35 cellular contexts compared by ENCODE assay signal in the genomic region with DNA sequence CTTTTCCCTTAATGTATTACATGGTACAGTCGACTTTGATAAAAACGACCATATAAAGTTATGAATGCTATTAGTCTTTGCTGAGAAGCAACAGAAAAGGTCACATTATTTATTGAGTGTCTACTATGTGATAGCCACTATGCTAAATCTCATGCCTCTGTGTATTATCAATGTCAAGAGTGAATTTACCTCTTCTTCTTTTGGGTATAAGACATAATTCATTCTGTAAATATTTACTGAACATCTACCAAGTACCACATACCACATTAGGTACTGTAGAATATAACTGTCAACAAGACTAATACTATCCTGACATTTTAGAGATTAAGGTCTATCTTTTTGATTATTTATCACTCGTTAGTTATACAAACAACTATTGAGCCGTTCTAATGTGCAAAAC.
"Had no signal": no experiment of that assay in that cellular context is flagged by ENCODE, and none has a peak within 500 bp of the region (broad histone marks: within the 10 kb centered on the region; RNA-seq: fewer than 3 reads in every experiment).

No MANE protein-coding gene starts in this region.

- H3K27ac ChIP-seq: ascending aorta, cardiac muscle cell, VCaP had no signal

- DNase-seq: activated B cell treated with CpG ODN at 0.5 μM for 24 hours; activated CD4-positive, alpha-beta memory T cell treated with anti-CD3 and anti-CD28 coated beads for 36 hours; activated CD4-positive, alpha-beta T cell treated with anti-CD3 and anti-CD28 coated beads for 4 hours; activated CD4-positive, alpha-beta T cell treated with anti-CD3 and anti-CD28 coated beads, Interleukin-2, amount 10 ng/mL, durations not matched to agents 24 days and 14 days; activated CD4-positive, alpha-beta T cell treated with anti-CD3 and anti-CD28 coated beads, Interleukin-2, amount 50 U/mL, for 1 hour; activated CD4-positive, alpha-beta T cell treated with anti-CD3 and anti-CD28 coated beads, Interleukin-2, amount 50 U/mL, for 4 hours; activated CD4-positive, CD25-positive, alpha-beta regulatory T cell treated with anti-CD3 and anti-CD28 coated beads, Interleukin-2, amount 50 U/mL, for 72 hours; activated CD8-positive, alpha-beta memory T cell treated with anti-CD3 and anti-CD28 coated beads, Interleukin-2, amount 50 U/mL, for 4 hours; activated CD8-positive, alpha-beta T cell treated with anti-CD3 and anti-CD28 coated beads for 36 hours; activated effector memory CD4-positive, alpha-beta T cell treated with Interleukin-2 at 50 U/mL for 16 hours; activated gamma-delta T cell; activated naive CD4-positive, alpha-beta T cell treated with anti-CD3 and anti-CD28 coated beads, Interleukin-2, amount 10 ng/mL, durations not matched to agents 7 days and 5 days; activated naive CD4-positive, alpha-beta T cell treated with Interleukin-2 at 50 U/mL for 16 hours; activated naive CD8-positive, alpha-beta T cell treated with anti-CD3 and anti-CD28 coated beads, Interleukin-2, amount 10 ng/mL, durations not matched to agents 7 days and 5 days; activated naive CD8-positive, alpha-beta T cell treated with anti-CD3 and anti-CD28 coated beads, Interleukin-2, amount 50 U/mL, for 24 hours; activated T-cell treated with anti-CD3 and anti-CD28 coated beads for 4 hours; activated T-cell treated with anti-CD3 and anti-CD28 coated beads, Interleukin-2, amount 50 U/mL, for 1 hour; activated T-cell treated with anti-CD3 and anti-CD28 coated beads, Interleukin-2, amount 50 U/mL, for 48 hours; amniotic stem cell; anterior cingulate cortex; caudate nucleus; cerebellar nuclear complex; T-helper 1 cell; T-helper 2 cell; T-helper 9 cell had no signal

- H3K27ac Mint-ChIP-seq: activated B cell treated with CpG ODN at 0.5 μM for 24 hours; activated CD4-positive, alpha-beta memory T cell treated with anti-CD3 and anti-CD28 coated beads for 36 hours; activated CD4-positive, alpha-beta T cell treated with anti-CD3 and anti-CD28 coated beads, Interleukin-2, amount 10 ng/mL, durations not matched to agents 24 days and 14 days; activated CD8-positive, alpha-beta T cell treated with anti-CD3 and anti-CD28 coated beads for 36 hours; activated naive CD4-positive, alpha-beta T cell treated with anti-CD3 and anti-CD28 coated beads, Interleukin-2, amount 10 ng/mL, durations not matched to agents 7 days and 5 days; activated naive CD4-positive, alpha-beta T cell treated with anti-CD3 and anti-CD28 coated beads, Interleukin-2, amount 50 U/mL, for 24 hours; activated naive CD8-positive, alpha-beta T cell; activated naive CD8-positive, alpha-beta T cell treated with anti-CD3 and anti-CD28 coated beads, Interleukin-2, amount 10 ng/mL, durations not matched to agents 7 days and 5 days; activated naive CD8-positive, alpha-beta T cell treated with anti-CD3 and anti-CD28 coated beads, Interleukin-2, amount 50 U/mL, for 24 hours; activated T-helper 2 cell treated with anti-CD3 and anti-CD28 coated beads, Interferon-gamma antibody, Interleukin-2, Interleukin-4, amounts not matched to agents 10 μg/mL and 5 μg/mL and 100 μg/mL, durations not matched to agents 14 hours and 24 hours and 36 hours; brain; T-helper 1 cell treated with Interleukin-12 subunit alpha and Interleukin-12 subunit beta and Interleukin-4 antibody, amounts not matched to agents 30 μg/mL and 1 μg/mL, for 36 hours; T-helper 2 cell treated with Interferon-gamma antibody and Interleukin-4, amounts not matched to agents 5 μg/mL and 100 μg/mL, for 36 hours had no signal

- H3K36me3 Mint-ChIP-seq: activated CD4-positive, alpha-beta memory T cell treated with anti-CD3 and anti-CD28 coated beads for 36 hours; activated naive CD4-positive, alpha-beta T cell treated with anti-CD3 and anti-CD28 coated beads, Interleukin-2, amount 10 ng/mL, durations not matched to agents 7 days and 5 days; activated naive CD4-positive, alpha-beta T cell treated with anti-CD3 and anti-CD28 coated beads, Interleukin-2, amount 50 U/mL, for 24 hours; activated naive CD8-positive, alpha-beta T cell; activated naive CD8-positive, alpha-beta T cell treated with anti-CD3 and anti-CD28 coated beads, Interleukin-2, amount 10 ng/mL, durations not matched to agents 7 days and 5 days; brain had no signal

- H3K9me3 Mint-ChIP-seq: activated B cell treated with CpG ODN at 0.5 μM for 24 hours; activated CD4-positive, alpha-beta memory T cell treated with anti-CD3 and anti-CD28 coated beads for 36 hours; activated CD4-positive, alpha-beta T cell treated with anti-CD3 and anti-CD28 coated beads, Interleukin-2, amount 10 ng/mL, durations not matched to agents 24 days and 14 days; activated CD8-positive, alpha-beta T cell treated with anti-CD3 and anti-CD28 coated beads for 36 hours; activated naive CD4-positive, alpha-beta T cell treated with anti-CD3 and anti-CD28 coated beads, Interleukin-2, amount 10 ng/mL, durations not matched to agents 7 days and 5 days; activated naive CD4-positive, alpha-beta T cell treated with anti-CD3 and anti-CD28 coated beads, Interleukin-2, amount 50 U/mL, for 24 hours; activated naive CD8-positive, alpha-beta T cell treated with anti-CD3 and anti-CD28 coated beads, Interleukin-2, amount 10 ng/mL, durations not matched to agents 7 days and 5 days; activated naive CD8-positive, alpha-beta T cell treated with anti-CD3 and anti-CD28 coated beads, Interleukin-2, amount 50 U/mL, for 24 hours; activated T-helper 2 cell treated with anti-CD3 and anti-CD28 coated beads, Interferon-gamma antibody, Interleukin-2, Interleukin-4, amounts not matched to agents 10 μg/mL and 5 μg/mL and 100 μg/mL, durations not matched to agents 14 hours and 24 hours and 36 hours; T-helper 1 cell treated with Interleukin-12 subunit alpha and Interleukin-12 subunit beta and Interleukin-4 antibody, amounts not matched to agents 30 μg/mL and 1 μg/mL, for 36 hours; T-helper 2 cell treated with Interferon-gamma antibody and Interleukin-4, amounts not matched to agents 5 μg/mL and 100 μg/mL, for 36 hours had no signal

- H3K27me3 Mint-ChIP-seq: activated B cell treated with CpG ODN at 0.5 μM for 24 hours; activated CD4-positive, alpha-beta memory T cell treated with anti-CD3 and anti-CD28 coated beads for 36 hours; activated CD4-positive, alpha-beta T cell treated with anti-CD3 and anti-CD28 coated beads, Interleukin-2, amount 10 ng/mL, durations not matched to agents 24 days and 14 days; activated naive CD4-positive, alpha-beta T cell treated with anti-CD3 and anti-CD28 coated beads, Interleukin-2, amount 10 ng/mL, durations not matched to agents 7 days and 5 days; activated naive CD4-positive, alpha-beta T cell treated with anti-CD3 and anti-CD28 coated beads, Interleukin-2, amount 50 U/mL, for 24 hours; activated naive CD8-positive, alpha-beta T cell treated with anti-CD3 and anti-CD28 coated beads, Interleukin-2, amount 10 ng/mL, durations not matched to agents 7 days and 5 days; activated naive CD8-positive, alpha-beta T cell treated with anti-CD3 and anti-CD28 coated beads, Interleukin-2, amount 50 U/mL, for 24 hours; brain; central memory CD8-positive, alpha-beta T cell had no signal

- H3K4me3 ChIP-seq: ascending aorta, cardiac muscle cell had no signal

- H3K27me3 ChIP-seq: ascending aorta, cardiac muscle cell had no signal

- H3K4me3 Mint-ChIP-seq: activated B cell treated with CpG ODN at 0.5 μM for 24 hours; activated CD4-positive, alpha-beta memory T cell treated with anti-CD3 and anti-CD28 coated beads for 36 hours; activated CD4-positive, alpha-beta T cell treated with anti-CD3 and anti-CD28 coated beads, Interleukin-2, amount 10 ng/mL, durations not matched to agents 24 days and 14 days; activated CD8-positive, alpha-beta T cell treated with anti-CD3 and anti-CD28 coated beads for 36 hours; activated naive CD4-positive, alpha-beta T cell treated with anti-CD3 and anti-CD28 coated beads, Interleukin-2, amount 10 ng/mL, durations not matched to agents 7 days and 5 days; activated naive CD4-positive, alpha-beta T cell treated with anti-CD3 and anti-CD28 coated beads, Interleukin-2, amount 50 U/mL, for 24 hours; activated naive CD8-positive, alpha-beta T cell; activated naive CD8-positive, alpha-beta T cell treated with anti-CD3 and anti-CD28 coated beads, Interleukin-2, amount 10 ng/mL, durations not matched to agents 7 days and 5 days; activated naive CD8-positive, alpha-beta T cell treated with anti-CD3 and anti-CD28 coated beads, Interleukin-2, amount 50 U/mL, for 24 hours; brain; central memory CD8-positive, alpha-beta T cell; T-helper 1 cell treated with Interleukin-12 subunit alpha and Interleukin-12 subunit beta and Interleukin-4 antibody, amounts not matched to agents 30 μg/mL and 1 μg/mL, for 36 hours; T-helper 2 cell treated with Interferon-gamma antibody and Interleukin-4, amounts not matched to agents 5 μg/mL and 100 μg/mL, for 36 hours had no signal

- H3K4me1 Mint-ChIP-seq: activated B cell treated with CpG ODN at 0.5 μM for 24 hours; activated CD4-positive, alpha-beta T cell treated with anti-CD3 and anti-CD28 coated beads, Interleukin-2, amount 10 ng/mL, durations not matched to agents 24 days and 14 days; activated naive CD4-positive, alpha-beta T cell treated with anti-CD3 and anti-CD28 coated beads, Interleukin-2, amount 10 ng/mL, durations not matched to agents 7 days and 5 days; activated naive CD4-positive, alpha-beta T cell treated with anti-CD3 and anti-CD28 coated beads, Interleukin-2, amount 50 U/mL, for 24 hours; activated naive CD8-positive, alpha-beta T cell treated with anti-CD3 and anti-CD28 coated beads, Interleukin-2, amount 10 ng/mL, durations not matched to agents 7 days and 5 days; activated naive CD8-positive, alpha-beta T cell treated with anti-CD3 and anti-CD28 coated beads, Interleukin-2, amount 50 U/mL, for 24 hours; central memory CD8-positive, alpha-beta T cell had no signal

- H3K4me1 ChIP-seq: ascending aorta had no signal

- H3K9me3 ChIP-seq: ascending aorta had no signal

- H3K36me3 ChIP-seq: ascending aorta, cardiac muscle cell had no signal
